8 cellular contexts compared by ENCODE assay signal in the genomic region with DNA sequence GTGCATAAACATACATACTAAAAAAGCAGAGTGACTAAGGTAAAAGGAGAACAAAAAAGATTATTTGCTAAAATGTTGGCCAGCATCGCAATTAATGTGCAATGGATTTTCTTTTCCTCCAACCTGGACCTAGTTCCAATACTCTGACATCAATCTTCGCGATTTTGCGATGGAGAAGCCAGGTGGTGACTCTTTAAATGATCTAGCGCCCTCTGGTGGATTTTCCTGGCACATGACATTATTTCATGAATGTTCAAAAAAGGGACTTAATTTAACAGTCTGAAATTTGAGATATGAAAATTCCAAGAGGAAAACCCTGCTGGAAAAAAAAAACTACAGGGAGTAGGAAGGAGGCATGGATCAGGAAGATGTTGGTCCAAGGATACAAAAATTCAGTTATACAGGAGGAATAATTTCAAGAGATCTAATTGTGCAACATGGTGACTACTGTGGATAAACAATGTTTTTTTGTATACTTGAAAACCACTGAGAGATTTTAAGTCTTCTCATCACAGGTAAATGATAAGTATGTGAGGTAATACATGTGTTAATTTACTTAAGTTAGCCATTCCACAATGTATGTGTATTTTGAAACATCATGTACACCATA. TPM values are rescaled to one million over a fixed set of nuclear protein-coding genes. Genes with fewer than 3 reads are reported as not detected.
DNase-seq lines count a peak whose midpoint lies in the region; ATAC-seq and TF ChIP-seq lines count a peak whose summit lies in the region.

No MANE protein-coding gene starts in this region.

- TF ChIP-seq POLR2A in IMR-90 (IDR thresholded peaks at IDR 0.05; ENCODE audit: low read depth, low read length), result no peak

- H3K4me1 Mint-ChIP-seq in activated naive CD4-positive, alpha-beta T cell treated with anti-CD3 and anti-CD28 coated beads, Interleukin-2, amount 10 ng/mL, durations not matched to agents 7 days and 5 days, result peaks cover 2% of the 10 kb centered on the region
- H3K4me1 Mint-ChIP-seq in activated T-helper 17 cell treated with anti-CD3 and anti-CD28 coated beads, Interleukin-2, amount 50 U/mL, for 72 hours, result peaks cover 5% of the 10 kb centered on the region

- no peak overlapping the region for H2AK5ac ChIP-seq in IMR-90 (ENCODE audit: low read depth, low read length)

- no peaks in the 10 kb centered on the region for H3K9me2 ChIP-seq in DOHH2 (replicated peaks; ENCODE audit: control insufficient read depth, low read length)

- BruUV-seq in IMR-90 (replicated peaks; lab: Mats Ljungman, UMichigan), result no TSS peak

- H3K27ac Mint-ChIP-seq in activated naive CD4-positive, alpha-beta T cell treated with anti-CD3 and anti-CD28 coated beads, Interleukin-2, amount 10 ng/mL, durations not matched to agents 7 days and 5 days, result no peak overlapping the region
- H3K27ac Mint-ChIP-seq in activated T-helper 17 cell treated with anti-CD3 and anti-CD28 coated beads, Interleukin-2, amount 50 U/mL, for 72 hours, result no peak overlapping the region

- H3K4me3 ChIP-seq in DOHH2 (ENCODE audit: low read length) (no peak overlapping the region), IMR-90 (ENCODE audit: insufficient read depth, low read depth, low read length) (no peak overlapping the region), OCI-LY3 (ENCODE audit: low read length) (0 out of 2 replicates have a peak overlapping the region, but pooled peaks have one; percentile 25)

- H3K9me3 ChIP-seq in DOHH2 (ENCODE audit: control insufficient read depth, insufficient read depth, low read length) (no peaks in the 10 kb centered on the region), IMR-90 (ENCODE audit: control insufficient read depth, insufficient read depth, low read length) (peaks cover 2% of the 10 kb centered on the region; the same call in 1 of the 2 replicates), OCI-LY3 (ENCODE audit: insufficient read depth, low read length) (no peaks in the 10 kb centered on the region)

- H2AK9ac ChIP-seq in IMR-90 (replicated peaks; ENCODE audit: low read depth, low read length, poor library complexity), result no peak overlapping the region

- H3K79me2 ChIP-seq in DOHH2 (ENCODE audit: control insufficient read depth, low read length) (no peaks in the 10 kb centered on the region), OCI-LY3 (ENCODE audit: low read length) (peaks cover 39% of the 10 kb centered on the region)

- H2AFZ ChIP-seq in IMR-90 (replicated peaks; ENCODE audit: low read length, poor library complexity) (no peak overlapping the region), OCI-LY3 (ENCODE audit: low read depth, low read length) (no peak overlapping the region)

- POLR2A ChIA-PET in IMR-90 (lab: Charles Lee; ENCODE audit: unreplicated experiment), result no interaction called here

- intact Hi-C loops in IMR-90 (cut with micrococcal nuclease), result loop anchor here (1.0 to 2.0 kb wide), 6 partner anchors 69 to 468 kb away; no protein-coding TSS in a partner anchor

- H3K9me3 Mint-ChIP-seq in activated naive CD4-positive, alpha-beta T cell treated with anti-CD3 and anti-CD28 coated beads, Interleukin-2, amount 10 ng/mL, durations not matched to agents 7 days and 5 days, result no peaks in the 10 kb centered on the region
- H3K9me3 Mint-ChIP-seq in activated T-helper 17 cell treated with anti-CD3 and anti-CD28 coated beads, Interleukin-2, amount 50 U/mL, for 72 hours, result no peaks in the 10 kb centered on the region

- H3K27me3 ChIP-seq in DOHH2 (ENCODE audit: control insufficient read depth, low read length), result peaks cover 21% of the 10 kb centered on the region
- peaks cover 18% of the 10 kb centered on the region for H3K27me3 ChIP-seq in IMR-90 (ENCODE audit: control insufficient read depth, insufficient read depth, low read length)
- H3K27me3 ChIP-seq in OCI-LY3 (ENCODE audit: low read depth, low read length), result no peaks in the 10 kb centered on the region

- no peak overlapping the region for H3K4ac ChIP-seq in IMR-90 (ENCODE audit: low read depth, low read length)

- H3K27ac ChIP-seq in DOHH2 (ENCODE audit: low read depth, low read length) (no peak overlapping the region), IMR-90 (ENCODE audit: insufficient read depth, low read length) (no peak overlapping the region), OCI-LY3 (ENCODE audit: low read length) (peak overlapping the region; percentile 43)

- H2BK5ac ChIP-seq in IMR-90 (ENCODE audit: low read depth, low read length, poor library complexity, severe bottlenecking), result no peak overlapping the region

- no peaks in the 10 kb centered on the region for H3F3A ChIP-seq in DOHH2 (ENCODE audit: control insufficient read depth, insufficient read depth)

- in situ Hi-C loops in IMR-90 (cut with MboI; ENCODE audit: low sequenced_read_pairs), result loop anchor here (5.0 kb wide), 2 partner anchors 390 to 475 kb away; no protein-coding TSS in a partner anchor

- DNase-seq in IMR-90 (peak; percentile 83), globus pallidus (ENCODE audit: low spot score) (peak; percentile 69), putamen (ENCODE audit: low spot score) (peak; percentile 78)
- peak; percentile 62 for DNase-seq in activated naive CD4-positive, alpha-beta T cell treated with anti-CD3 and anti-CD28 coated beads, Interleukin-2, amount 10 ng/mL, durations not matched to agents 7 days and 5 days

- H3K4me1 ChIP-seq in DOHH2 (ENCODE audit: control insufficient read depth, low read length) (no peaks in the 10 kb centered on the region), IMR-90 (ENCODE audit: control insufficient read depth, insufficient read depth, low read length) (no peaks in the 10 kb centered on the region; the same call in 1 of the 2 replicates), OCI-LY3 (ENCODE audit: low read length) (peaks cover 51% of the 10 kb centered on the region)

- no peak overlapping the region for H3K14ac ChIP-seq in IMR-90 (replicated peaks; ENCODE audit: low read depth, low read length)

- no peak overlapping the region for H3K56ac ChIP-seq in IMR-90 (ENCODE audit: extremely low read depth, insufficient read depth, low read length)

- peak; percentile 93 for TF ChIP-seq RAD21 in IMR-90 (IDR thresholded peaks at IDR 0.05; ENCODE audit: low read length)

- dilution Hi-C loops in IMR-90 (cut with HindIII; ENCODE audit: low sequenced_read_pairs, unreplicated experiment), result no loop called here

- H3K18ac ChIP-seq in IMR-90 (ENCODE audit: low read depth, low read length), result no peak overlapping the region

- H3K36me3 ChIP-seq in DOHH2 (ENCODE audit: control insufficient read depth, low read length), result no peaks in the 10 kb centered on the region
- H3K36me3 ChIP-seq in IMR-90 (ENCODE audit: control insufficient read depth, insufficient read depth, low read length), result no peaks in the 10 kb centered on the region
- H3K36me3 ChIP-seq in OCI-LY3 (replicated peaks; ENCODE audit: low read depth, low read length), result peaks cover 25% of the 10 kb centered on the region

- H4K8ac ChIP-seq in IMR-90 (ENCODE audit: low read depth in 2 of 2, low read length in 2 of 2), result no peak overlapping the region

- H3K23ac ChIP-seq in IMR-90 (ENCODE audit: low read depth, low read length), result no peak overlapping the region

- H3K79me1 ChIP-seq in IMR-90 (ENCODE audit: low read depth in 1 of 2, low read length in 2 of 2), result peaks cover 0 to 3% of the 10 kb centered on the region in 2 experiments; a peak in 1 of 4 replicates

- ATAC-seq in IMR-90 (ENCODE audit: low read depth) (no peak), GM19351 (IDR thresholded peaks at IDR 0.05; ENCODE audit: unreplicated experiment) (no peak)
- ATAC-seq in activated T-helper 17 cell treated with anti-CD3 and anti-CD28 coated beads, Interleukin-2, amount 50 U/mL, for 72 hours (replicated peaks), result no peak

- H4K20me1 ChIP-seq in DOHH2 (ENCODE audit: control insufficient read depth, insufficient read depth, low read depth, low read length), result no peaks in the 10 kb centered on the region
- H4K20me1 ChIP-seq in IMR-90 (ENCODE audit: insufficient read depth, low read length), result no peaks in the 10 kb centered on the region
- H4K20me1 ChIP-seq in OCI-LY3 (ENCODE audit: insufficient read depth, low read length), result no peaks in the 10 kb centered on the region

- WGBS in IMR-90 (ENCODE audit: extremely low coverage in 2 of 2, insufficient read length in 1 of 2), 2 experiments, result 0% methylated on average over 1 of the region's 5 CpGs; no CpG with 5 or more reads in 1 of the 2 experiments

- TF ChIP-seq CTCF in DOHH2 (IDR thresholded peaks at IDR 0.05; ENCODE audit: low read depth, low read length, poor library complexity, severe bottlenecking) (peak; percentile 75), IMR-90 (conservative IDR thresholded peaks at IDR 0.05; ENCODE audit: low read depth, low read length) (peak; percentile 88), OCI-LY3 (IDR thresholded peaks at IDR 0.05; ENCODE audit: low read depth, low read length) (peak; percentile 76)

- H3K4me3 Mint-ChIP-seq in activated naive CD4-positive, alpha-beta T cell treated with anti-CD3 and anti-CD28 coated beads, Interleukin-2, amount 10 ng/mL, durations not matched to agents 7 days and 5 days, result no peak overlapping the region
- no peak overlapping the region for H3K4me3 Mint-ChIP-seq in activated T-helper 17 cell treated with anti-CD3 and anti-CD28 coated beads, Interleukin-2, amount 50 U/mL, for 72 hours

- H3K36me3 Mint-ChIP-seq in activated naive CD4-positive, alpha-beta T cell treated with anti-CD3 and anti-CD28 coated beads, Interleukin-2, amount 10 ng/mL, durations not matched to agents 7 days and 5 days, result no peaks in the 10 kb centered on the region
- no peaks in the 10 kb centered on the region for H3K36me3 Mint-ChIP-seq in activated T-helper 17 cell treated with anti-CD3 and anti-CD28 coated beads, Interleukin-2, amount 50 U/mL, for 72 hours (ENCODE audit: low read depth)

- H3K4me2 ChIP-seq in DOHH2 (ENCODE audit: low read length) (no peak overlapping the region), IMR-90 (ENCODE audit: low read depth, low read length) (no peak overlapping the region), OCI-LY3 (ENCODE audit: low read length) (peak overlapping the region; percentile 44)

- H2BK15ac ChIP-seq in IMR-90 (ENCODE audit: low read depth, low read length), result no peak overlapping the region

- no peak overlapping the region for H2BK20ac ChIP-seq in IMR-90 (ENCODE audit: low read depth, low read length)

- no peak overlapping the region for H2BK120ac ChIP-seq in IMR-90 (ENCODE audit: low read depth, low read length)

- H3K27me3 Mint-ChIP-seq in activated naive CD4-positive, alpha-beta T cell treated with anti-CD3 and anti-CD28 coated beads, Interleukin-2, amount 10 ng/mL, durations not matched to agents 7 days and 5 days, result peaks cover 48% of the 10 kb centered on the region
- H3K27me3 Mint-ChIP-seq in activated T-helper 17 cell treated with anti-CD3 and anti-CD28 coated beads, Interleukin-2, amount 50 U/mL, for 72 hours, result peaks cover 48% of the 10 kb centered on the region

- no peaks in the 10 kb centered on the region for H3K9me1 ChIP-seq in IMR-90 (ENCODE audit: insufficient read depth, low read length)

- H3K9ac ChIP-seq in IMR-90 (ENCODE audit: low read depth, low read length) (no peak overlapping the region), OCI-LY3 (ENCODE audit: low read length) (peak overlapping the region; percentile 44)

- no peak overlapping the region for H4K5ac ChIP-seq in IMR-90 (ENCODE audit: low read depth, low read length)

- CTCF ChIA-PET in IMR-90 (lab: Yijun Ruan, JAX), result interaction anchor here (0.6 to 1.2 kb wide), 10 partner anchors 39 to 478 kb away, joined by 3 to 4 read pairs (median 3); no protein-coding TSS in a partner anchor
- CTCF ChIA-PET in activated naive CD4-positive, alpha-beta T cell treated with anti-CD3 and anti-CD28 coated beads, Interleukin-2, amount 10 ng/mL, durations not matched to agents 7 days and 5 days (lab: Charles Lee), result interaction anchor here (0.6 to 7.3 kb wide), 10 partner anchors 10 to 482 kb away, joined by 3 to 83 read pairs (median 3); no protein-coding TSS in a partner anchor

- H4K91ac ChIP-seq in IMR-90 (ENCODE audit: insufficient read depth, low read depth, low read length), result no peak overlapping the region

RNA-seq across cellular contexts. Expression of gene KCNMA1, which starts 4.3 kb away (rescaled TPM):
- total RNA-seq in IMR-90 (2012; rRNA removed), result 24.7 and 25.6 TPM in 2 replicates
- polyA plus RNA-seq in IMR-90 (2012; rRNA removed), result 29.6 and 31.7 TPM in 2 replicates
- polyA plus RNA-seq in IMR-90 (2012; cell fraction: cytosol; rRNA removed), result 25.2 and 29.3 TPM in 2 replicates
- 39.9 and 48.3 TPM in 2 replicates for polyA plus RNA-seq in IMR-90 (2012; cell fraction: nucleus; rRNA removed; ENCODE audit: low replicate concordance)
- total RNA-seq in activated T-helper 17 cell treated with anti-CD3 and anti-CD28 coated beads, Interleukin-2, amount 50 U/mL, for 72 hours, result under 1 TPM; 0.48 to 0.56 TPM

Comparison
In these comparisons a context has a peak if more than half of its experiments do, and no peak if none do; other contexts are left out.
1. RNA of gene KCNMA1, which starts 4.3 kb away (total RNA-seq): 24.7 to 25.6 TPM in IMR-90; 0.48 to 0.56 TPM in activated T-helper 17 cell treated with anti-CD3 and anti-CD28 coated beads, Interleukin-2, amount 50 U/mL, for 72 hours; every median in the first group is over 10 times any median in the second.
2. Peak in every context shown above with its lines, with median percentiles within 50 percentile points of each other: CTCF ChIP-seq and DNase-seq.